ENCODE assay signal across 22 cellular contexts in the genomic region with DNA sequence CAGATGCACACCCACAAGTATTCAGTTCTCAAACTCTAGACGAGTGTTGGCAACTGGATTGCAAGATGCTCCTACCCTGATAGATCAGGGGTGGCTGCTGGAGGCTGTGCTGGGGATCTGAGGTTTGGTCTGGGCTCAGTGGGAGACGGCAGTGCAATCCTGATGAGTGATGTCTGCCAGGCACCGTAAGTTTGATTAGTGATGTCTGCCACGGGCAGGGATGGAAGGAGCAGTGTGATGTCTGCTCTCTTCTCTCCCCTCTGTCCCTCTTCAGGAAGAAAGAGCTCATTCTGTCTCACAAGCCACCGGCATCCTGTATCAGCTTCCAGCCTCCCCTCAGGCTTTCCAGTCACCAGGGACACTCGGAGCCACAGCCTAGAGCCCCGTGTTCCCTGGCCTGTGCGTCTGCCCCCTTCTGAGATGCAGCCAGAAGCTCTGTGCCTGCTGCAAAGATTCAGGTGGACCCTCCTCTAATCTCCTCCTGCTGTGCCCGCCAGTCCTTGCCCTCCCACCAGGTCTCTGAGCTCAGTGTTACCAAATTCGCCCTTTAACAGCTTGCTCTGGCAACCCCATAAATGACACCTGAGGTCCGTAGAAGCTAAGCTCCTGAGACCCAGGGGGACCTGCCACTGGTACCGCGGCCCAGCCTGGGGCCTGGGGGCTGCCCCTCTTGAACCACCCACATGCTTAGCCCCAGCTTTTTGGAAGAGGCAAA. TPM values are rescaled to one million over a fixed set of nuclear protein-coding genes. Genes with fewer than 3 reads are reported as not detected.
DNase-seq lines count a peak whose midpoint lies in the region; FAIRE-seq and TF ChIP-seq lines count a peak whose summit lies in the region.
"Had no signal": no experiment of that assay in that cellular context is flagged by ENCODE, and none has a peak within 500 bp of the region (broad histone marks: within the 10 kb centered on the region; RNA-seq: fewer than 3 reads in every experiment).

No MANE protein-coding gene starts in this region.

- H2AK5ac ChIP-seq in mesenchymal stem cell (ENCODE audit: low read length, severe bottlenecking), result no peak overlapping the region

- TF ChIP-seq EP300 in SK-N-SH (IDR thresholded peaks at IDR 0.05; ENCODE audit: borderline replicate concordance in 1 of 2, low read depth in 1 of 2, low read length in 1 of 2), result no peak

- H3K4me2 ChIP-seq in astrocyte (ENCODE audit: low read length) (no peak overlapping the region), mesenchymal stem cell (ENCODE audit: low read length, poor library complexity, severe bottlenecking) (no peak overlapping the region), SK-N-SH (no peak overlapping the region)

- no peak overlapping the region for H3K9ac ChIP-seq in astrocyte (ENCODE audit: low read length)
- no peak overlapping the region for H3K9ac ChIP-seq in mesenchymal stem cell (ENCODE audit: low read length)
- no peak overlapping the region for H3K9ac ChIP-seq in SK-N-SH

- no peaks in the 10 kb centered on the region for H3K79me1 ChIP-seq in mesenchymal stem cell (replicated peaks; ENCODE audit: low read length, poor library complexity, severe bottlenecking)

- H2BK5ac ChIP-seq in mesenchymal stem cell (ENCODE audit: low read depth, low read length, poor library complexity, severe bottlenecking), result no peak overlapping the region

- H3K4me1 Mint-ChIP-seq in CD4-positive, alpha-beta memory T cell, result peaks cover 0 to 7% (median 0%) of the 10 kb centered on the region in 4 donors
- H3K4me1 Mint-ChIP-seq in astrocyte (ENCODE audit: low read depth, unreplicated experiment), result no peaks in the 10 kb centered on the region
- H3K4me1 Mint-ChIP-seq: CD14-positive monocyte had no signal

- H3K9me3 ChIP-seq in CD4-positive, alpha-beta memory T cell (ENCODE audit: control insufficient read depth in 1 of 2, low read length in 2 of 2), result no peaks in the 10 kb centered on the region
- H3K9me3 ChIP-seq in HEK293 (ENCODE audit: control insufficient read depth, insufficient read depth, low read depth, low read length) (no peaks in the 10 kb centered on the region), astrocyte (ENCODE audit: insufficient read depth, low read depth, low read length) (no peaks in the 10 kb centered on the region), mesenchymal stem cell (ENCODE audit: control insufficient read depth, low read length) (no peaks in the 10 kb centered on the region), SK-N-SH (no peaks in the 10 kb centered on the region)
- H3K9me3 ChIP-seq: sigmoid colon had no signal

- H3F3A ChIP-seq in SK-N-SH (replicated peaks; ENCODE audit: insufficient read depth), result no peaks in the 10 kb centered on the region

- POLR2A ChIA-PET in CD4-positive, alpha-beta memory T cell (lab: Charles Lee; ENCODE audit: partially characterized antibody), result interaction anchor here (1.4 to 1.9 kb wide), 2 partner anchors 172 to 174 kb away, joined by 3 to 7 read pairs; no protein-coding TSS in a partner anchor
- POLR2A ChIA-PET in HEK293 (lab: Yijun Ruan, JAX) (no interaction called here), SK-N-SH (lab: Yijun Ruan, JAX) (interaction anchor here (1.5 kb wide), 1 partner anchor 175 kb away, joined by 3 read pairs; no protein-coding TSS in a partner anchor)

- H3K23ac ChIP-seq in mesenchymal stem cell (ENCODE audit: low read length in 2 of 2), result no peak overlapping the region

- H3K36me3 ChIP-seq in CD4-positive, alpha-beta memory T cell (ENCODE audit: insufficient read depth, low read length), result no peaks in the 10 kb centered on the region
- peaks cover 0 to 15% of the 10 kb centered on the region in 2 experiments; a peak in 1 of 3 replicates for H3K36me3 ChIP-seq in HEK293 (ENCODE audit: control insufficient read depth in 2 of 2, insufficient read depth in 1 of 2, low read length in 2 of 2)
- H3K36me3 ChIP-seq in astrocyte (ENCODE audit: insufficient read depth, low read length), result no peaks in the 10 kb centered on the region
- peaks cover 23 to 29% of the 10 kb centered on the region in 2 experiments for H3K36me3 ChIP-seq in mesenchymal stem cell (ENCODE audit: control insufficient read depth in 1 of 2, insufficient read depth in 2 of 2, low read depth in 1 of 2, low read length in 2 of 2)
- H3K36me3 ChIP-seq in SK-N-SH (replicated peaks in 1 of 2; ENCODE audit: control insufficient read depth in 1 of 2, insufficient read depth in 2 of 2, low read length in 1 of 2), result no peaks in the 10 kb centered on the region

- peak overlapping the region; percentile 18 for H4K91ac ChIP-seq in mesenchymal stem cell (ENCODE audit: low read length)

- H3K4me1 ChIP-seq in CD4-positive, alpha-beta memory T cell (ENCODE audit: insufficient read depth, low read length), result no peaks in the 10 kb centered on the region
- H3K4me1 ChIP-seq in HEK293 (ENCODE audit: control insufficient read depth, insufficient read depth, low read length), result no peaks in the 10 kb centered on the region
- no peaks in the 10 kb centered on the region for H3K4me1 ChIP-seq in astrocyte (ENCODE audit: insufficient read depth, low read length)
- peaks cover 2% of the 10 kb centered on the region for H3K4me1 ChIP-seq in mesenchymal stem cell (ENCODE audit: control insufficient read depth, insufficient read depth, low read depth, low read length)
- peaks cover 0 to 8% of the 10 kb centered on the region in 2 experiments; a peak in 1 of 4 replicates for H3K4me1 ChIP-seq in SK-N-SH (ENCODE audit: control insufficient read depth in 1 of 2, insufficient read depth in 2 of 2, low read depth in 1 of 2, low read length in 1 of 2)
- H3K4me1 ChIP-seq: sigmoid colon had no signal

- H3K36me3 Mint-ChIP-seq in CD4-positive, alpha-beta memory T cell, result peaks cover 10 to 24% of the 10 kb centered on the region in 2 donors
- peaks cover 5% of the 10 kb centered on the region for H3K36me3 Mint-ChIP-seq in astrocyte (ENCODE audit: low read depth, unreplicated experiment)
- H3K36me3 Mint-ChIP-seq: activated CD4-positive, alpha-beta memory T cell treated with anti-CD3 and anti-CD28 coated beads for 36 hours; natural killer cell treated with Interleukin-12 subunit alpha and Interleukin-12 subunit beta and Interleukin-15 and Interleukin-18, amount 100 ng/mL, for 72 hours had no signal

- H2AFZ ChIP-seq in astrocyte (ENCODE audit: low read depth, low read length) (no peak overlapping the region), mesenchymal stem cell (ENCODE audit: low read depth, low read length) (no peak overlapping the region), SK-N-SH (ENCODE audit: low read depth) (no peak overlapping the region)

- no peak overlapping the region for H3K4me3 Mint-ChIP-seq in CD4-positive, alpha-beta memory T cell
- H3K4me3 Mint-ChIP-seq in astrocyte (ENCODE audit: unreplicated experiment), result no peak overlapping the region
- H3K4me3 Mint-ChIP-seq: activated CD4-positive, alpha-beta memory T cell treated with anti-CD3 and anti-CD28 coated beads for 36 hours; CD14-positive monocyte; natural killer cell treated with Interleukin-12 subunit alpha and Interleukin-12 subunit beta and Interleukin-15 and Interleukin-18, amount 100 ng/mL, for 72 hours had no signal

- no peaks in the 10 kb centered on the region for H3K27me3 Mint-ChIP-seq in CD4-positive, alpha-beta memory T cell
- peaks cover 9% of the 10 kb centered on the region for H3K27me3 Mint-ChIP-seq in astrocyte (ENCODE audit: low read depth, unreplicated experiment)
- H3K27me3 Mint-ChIP-seq: activated CD4-positive, alpha-beta memory T cell treated with anti-CD3 and anti-CD28 coated beads for 36 hours had no signal

- FAIRE-seq in astrocyte (lab: Jason Lieb, UNC), result no peak
- FAIRE-seq: endometrium, GM18507, urothelium cell line had no signal

- H2BK12ac ChIP-seq in mesenchymal stem cell (ENCODE audit: low read length in 2 of 2), result no peak overlapping the region

- H3K27me3 ChIP-seq in CD4-positive, alpha-beta memory T cell (ENCODE audit: insufficient read depth, low read length), result no peaks in the 10 kb centered on the region
- H3K27me3 ChIP-seq in astrocyte (ENCODE audit: insufficient read depth, low read length), result peaks cover 14% of the 10 kb centered on the region
- peaks cover 19 to 48% of the 10 kb centered on the region in 2 experiments for H3K27me3 ChIP-seq in mesenchymal stem cell (ENCODE audit: control insufficient read depth in 1 of 2, insufficient read depth in 1 of 2, low read length in 2 of 2)
- no peaks in the 10 kb centered on the region for H3K27me3 ChIP-seq in SK-N-SH (ENCODE audit: insufficient read depth)
- H3K27me3 ChIP-seq: sigmoid colon had no signal

- H4K20me1 ChIP-seq in astrocyte (ENCODE audit: insufficient read depth, low read length) (peaks cover 1% of the 10 kb centered on the region), SK-N-SH (ENCODE audit: insufficient read depth) (no peaks in the 10 kb centered on the region)

- H3K14ac ChIP-seq in mesenchymal stem cell (ENCODE audit: low read length in 2 of 2), result no peak overlapping the region

- no peak overlapping the region for H3K18ac ChIP-seq in mesenchymal stem cell (ENCODE audit: low read depth in 1 of 2, low read length in 2 of 2)

- H2BK120ac ChIP-seq in mesenchymal stem cell (ENCODE audit: low read depth, low read length), result no peak overlapping the region

- WGBS in mesenchymal stem cell, result 77% methylated on average over 12 of the region's 13 CpGs
- WGBS in SK-N-SH (ENCODE audit: low lambda C conversion rate), result 69% methylated on average over 13 of the region's 13 CpGs

- peak overlapping the region in 4 of 7 donors; percentile 9 to 72 (median 25) for H3K27ac Mint-ChIP-seq in CD4-positive, alpha-beta memory T cell
- peak overlapping the region; percentile 14 for H3K27ac Mint-ChIP-seq in astrocyte (ENCODE audit: unreplicated experiment)
- H3K27ac Mint-ChIP-seq: activated CD4-positive, alpha-beta memory T cell treated with anti-CD3 and anti-CD28 coated beads for 36 hours; CD14-positive monocyte; natural killer cell treated with Interleukin-12 subunit alpha and Interleukin-12 subunit beta and Interleukin-15 and Interleukin-18, amount 100 ng/mL, for 72 hours had no signal

- DNase-seq in CD4-positive, alpha-beta memory T cell, result no peak
- no peak for DNase-seq in astrocyte (ENCODE audit: low read depth)
- no peak for DNase-seq in mesenchymal stem cell
- DNase-seq in hippocampal formation (lab: John Stamatoyannopoulos, UW), result no peak
- no peak for DNase-seq in DMS153 (lab: John Stamatoyannopoulos, UW)
- no peak for DNase-seq in KG1 (lab: John Stamatoyannopoulos, UW)
- no peak for DNase-seq in SK-N-SH
- DNase-seq: activated CD4-positive, alpha-beta memory T cell treated with anti-CD3 and anti-CD28 coated beads for 36 hours; activated gamma-delta T cell; NCI-H1105 treated with DMSO at 0.1 percent for 48 hours; NCI-H2081 treated with DMSO at 0.1 percent for 48 hours; NCI-H524 treated with DMSO at 0.1 percent for 48 hours; sigmoid colon; stimulated activated CD4-positive, alpha-beta T cell treated with anti-CD3 and anti-CD28 coated beads, Interleukin-15, amount 100 ng/mL, for 24 hours; stimulated activated CD8-positive, alpha-beta memory T cell treated with anti-CD3 and anti-CD28 coated beads, Interleukin-4, amount 100 ng/mL, for 48 hours had no signal

- H3K79me2 ChIP-seq in astrocyte (ENCODE audit: insufficient read depth, low read length) (no peaks in the 10 kb centered on the region), SK-N-SH (ENCODE audit: insufficient read depth) (no peaks in the 10 kb centered on the region)

- no peak overlapping the region for H4K8ac ChIP-seq in mesenchymal stem cell (ENCODE audit: low read length)

- TF ChIP-seq RAD21 in SK-N-SH (IDR thresholded peaks at IDR 0.05; ENCODE audit: low read length), result no peak

- no peak overlapping the region for H3K4me3 ChIP-seq in CD4-positive, alpha-beta memory T cell (ENCODE audit: low read length in 2 of 2)
- H3K4me3 ChIP-seq in HEK293 (ENCODE audit: low read depth, low read length) (no peak overlapping the region), astrocyte (ENCODE audit: insufficient read depth, low read depth, low read length) (no peak overlapping the region), mesenchymal stem cell (ENCODE audit: insufficient read depth in 1 of 2, low read depth in 1 of 2, low read length in 2 of 2) (no peak overlapping the region), SK-N-SH (ENCODE audit: low read depth in 2 of 2, low read length in 1 of 2) (no peak overlapping the region)
- H3K4me3 ChIP-seq: coronary artery, sigmoid colon had no signal

- H3K4ac ChIP-seq in mesenchymal stem cell (ENCODE audit: low read depth in 1 of 2, low read length in 2 of 2), result no peak overlapping the region

- no peaks in the 10 kb centered on the region for H3K9me3 Mint-ChIP-seq in CD4-positive, alpha-beta memory T cell
- peaks cover 2% of the 10 kb centered on the region for H3K9me3 Mint-ChIP-seq in astrocyte (ENCODE audit: unreplicated experiment)
- H3K9me3 Mint-ChIP-seq: activated CD4-positive, alpha-beta memory T cell treated with anti-CD3 and anti-CD28 coated beads for 36 hours; CD14-positive monocyte; natural killer cell treated with Interleukin-12 subunit alpha and Interleukin-12 subunit beta and Interleukin-15 and Interleukin-18, amount 100 ng/mL, for 72 hours had no signal

- no peak overlapping the region for H2BK15ac ChIP-seq in mesenchymal stem cell (ENCODE audit: low read depth, poor library complexity, severe bottlenecking)

- no peaks in the 10 kb centered on the region for H3K9me2 ChIP-seq in SK-N-SH

- H3K27ac ChIP-seq in CD4-positive, alpha-beta memory T cell (ENCODE audit: low read depth, low read length), result no peak overlapping the region
- H3K27ac ChIP-seq in HEK293 (ENCODE audit: extremely low read depth, low read depth, low read length) (no peak overlapping the region), astrocyte (ENCODE audit: low read depth, low read length) (no peak overlapping the region), mesenchymal stem cell (ENCODE audit: low read length, poor library complexity, severe bottlenecking) (no peak overlapping the region), SK-N-SH (ENCODE audit: low read depth in 2 of 2, low read length in 1 of 2) (no peak overlapping the region)
- H3K27ac ChIP-seq: coronary artery, sigmoid colon had no signal

- TF ChIP-seq CTCF in HEK293 (tag by site-specific recombination; IDR thresholded peaks at IDR 0.05), result no peak
- TF ChIP-seq CTCF in astrocyte (IDR thresholded peaks at IDR 0.05; ENCODE audit: insufficient read depth, low read depth, low read length), result no peak
- TF ChIP-seq CTCF in SK-N-SH (IDR thresholded peaks at IDR 0.05), result no peak

- CTCF ChIA-PET in CD4-positive, alpha-beta memory T cell (lab: Charles Lee; ENCODE audit: partially characterized antibody), result interaction anchor here (0.9 to 18.9 kb wide), 9 partner anchors 8 to 400 kb away, joined by 3 to 1298 read pairs (median 7); no protein-coding TSS in a partner anchor
- CTCF ChIA-PET in HEK293 (lab: Yijun Ruan, JAX), result interaction anchor here (0.7 to 18.1 kb wide), 3 partner anchors 20 to 315 kb away, joined by 3 to 847 read pairs (median 7); no protein-coding TSS in a partner anchor
- CTCF ChIA-PET in SK-N-SH (lab: Yijun Ruan, JAX), result interaction anchor here (0.7 to 24.2 kb wide), 7 partner anchors 8 to 401 kb away, joined by 3 to 1245 read pairs (median 4); no protein-coding TSS in a partner anchor

- intact Hi-C loops in CD4-positive, alpha-beta memory T cell (cut with micrococcal nuclease), result no loop called here

RNA-seq across cellular contexts. Expression of a gene that starts 19.9 kb away (rescaled TPM):
- total RNA-seq in CD4-positive, alpha-beta memory T cell, result 1 to 10 TPM; 4.0 to 7.0 TPM
- 1 to 10 TPM; 1.1 to 6.2 TPM for polyA plus RNA-seq in CD4-positive, alpha-beta memory T cell
- 96.8 and 101 TPM in 2 replicates for total RNA-seq in astrocyte
- 235 TPM for polyA plus RNA-seq in mesenchymal stem cell (2013, experiment 1 of 2)
- polyA plus RNA-seq in mesenchymal stem cell (2013, experiment 2 of 2), result 235 TPM
- polyA plus RNA-seq in SK-N-SH (2012; rRNA removed), result 6.0 and 6.6 TPM in 2 replicates
- polyA plus RNA-seq in SK-N-SH (2012; cell fraction: cytosol; rRNA removed), result 3.0 and 4.5 TPM in 2 replicates
- polyA plus RNA-seq in SK-N-SH (2012; cell fraction: nucleus; rRNA removed), result 8.3 and 15.2 TPM in 2 replicates

Comparison
In these comparisons a context has a peak if more than half of its experiments do, and no peak if none do; other contexts are left out.
1. RNA of a gene that starts 19.9 kb away (total RNA-seq): 96.8 to 101 TPM in astrocyte; 4.0 to 7.0 TPM in CD4-positive, alpha-beta memory T cell; every median in the first group is over 10 times any median in the second.